12 cellular contexts compared by ENCODE assay signal in the genomic region with DNA sequence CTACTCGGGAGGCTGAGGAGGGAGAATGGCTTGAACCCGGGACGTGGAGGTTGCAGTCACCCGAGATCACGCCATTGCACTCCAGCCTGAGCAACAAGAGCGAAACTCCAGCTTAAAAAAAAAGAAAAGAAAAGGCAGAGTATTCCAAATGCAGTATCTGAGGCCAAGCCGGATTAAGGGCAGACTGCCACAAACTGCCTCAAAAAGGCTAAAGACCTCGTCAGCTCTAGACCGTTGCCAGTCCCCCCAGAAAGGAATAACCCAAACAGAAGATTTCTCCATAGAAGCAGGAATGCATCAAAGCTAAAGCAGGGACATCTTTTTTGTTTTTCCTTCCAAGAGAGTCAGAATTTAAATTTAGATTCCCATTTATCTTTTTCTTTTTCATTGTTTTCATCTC.
A peak's percentile ranks its signal among the peaks of the same experiment; 100 is the strongest.
DNase-seq lines count a peak whose midpoint lies in the region; ATAC-seq and TF ChIP-seq lines count a peak whose summit lies in the region.
"Had no signal": no experiment of that assay in that cellular context is flagged by ENCODE, and none has a peak within 500 bp of the region (broad histone marks: within the 10 kb centered on the region; RNA-seq: fewer than 3 reads in every experiment).

No MANE protein-coding gene starts in this region.

- H3K27ac ChIP-seq in colonic mucosa (peak overlapping the region; percentile 48), right lobe of liver (peak overlapping the region in 2 of 3 donors; percentile 59 to 71), gastrocnemius medialis (peak overlapping the region in 1 of 4 donors; percentile 53)
- H3K27ac ChIP-seq in CD8-positive, alpha-beta T cell (ENCODE audit: low read depth, low read length) = no peak overlapping the region
- H3K27ac ChIP-seq: BLaER1 treated with 17β-estradiol and CSF1 and Interleukin-3, amounts not matched to agents 10 nM and 100 nM; VCaP had no signal

- no peaks in the 10 kb centered on the region for H3K36me3 ChIP-seq in colonic mucosa
- H3K36me3 ChIP-seq in right lobe of liver = no peaks in the 10 kb centered on the region
- no peaks in the 10 kb centered on the region for H3K36me3 ChIP-seq in gastrocnemius medialis
- H3K36me3 ChIP-seq in CD8-positive, alpha-beta T cell (ENCODE audit: insufficient read depth, low read length) = no peaks in the 10 kb centered on the region
- H3K36me3 ChIP-seq: BLaER1 treated with 17β-estradiol and CSF1 and Interleukin-3, amounts not matched to agents 10 nM and 100 nM had no signal

- H3K27ac Mint-ChIP-seq in immature natural killer cell = no peak overlapping the region
- H3K27ac Mint-ChIP-seq in CD8-positive, alpha-beta T cell = no peak overlapping the region

- no peaks in the 10 kb centered on the region for H3K36me3 Mint-ChIP-seq in immature natural killer cell
- no peaks in the 10 kb centered on the region for H3K36me3 Mint-ChIP-seq in CD8-positive, alpha-beta T cell

- H3K9me3 ChIP-seq in colonic mucosa = no peaks in the 10 kb centered on the region
- H3K9me3 ChIP-seq in right lobe of liver = no peaks in the 10 kb centered on the region
- no peaks in the 10 kb centered on the region for H3K9me3 ChIP-seq in gastrocnemius medialis
- H3K9me3 ChIP-seq in CD8-positive, alpha-beta T cell (ENCODE audit: low read length) = no peaks in the 10 kb centered on the region
- H3K9me3 ChIP-seq: BLaER1 treated with 17β-estradiol and CSF1 and Interleukin-3, amounts not matched to agents 10 nM and 100 nM had no signal

- H3K4me1 ChIP-seq in colonic mucosa (no peaks in the 10 kb centered on the region), right lobe of liver (peaks cover 0 to 11% (median 3%) of the 10 kb centered on the region in 4 donors), gastrocnemius medialis (peaks cover 19 to 29% of the 10 kb centered on the region in 2 donors)
- no peaks in the 10 kb centered on the region for H3K4me1 ChIP-seq in CD8-positive, alpha-beta T cell (ENCODE audit: insufficient read depth, low read length)
- H3K4me1 ChIP-seq: BLaER1 treated with 17β-estradiol and CSF1 and Interleukin-3, amounts not matched to agents 10 nM and 100 nM had no signal

- H3K4me3 Mint-ChIP-seq in immature natural killer cell = no peak overlapping the region
- no peak overlapping the region for H3K4me3 Mint-ChIP-seq in CD8-positive, alpha-beta T cell

- no peaks in the 10 kb centered on the region for H3K9me3 Mint-ChIP-seq in immature natural killer cell
- H3K9me3 Mint-ChIP-seq in CD8-positive, alpha-beta T cell = no peaks in the 10 kb centered on the region

- 20% methylated on average over 9 of the region's 9 CpGs for WGBS in right lobe of liver (ENCODE audit: insufficient coverage, low coverage, low lambda C conversion rate, missing lambda C conversion rate)

- H3K27me3 ChIP-seq in colonic mucosa (no peaks in the 10 kb centered on the region), right lobe of liver (no peaks in the 10 kb centered on the region), gastrocnemius medialis (no peaks in the 10 kb centered on the region)
- H3K27me3 ChIP-seq in CD8-positive, alpha-beta T cell (ENCODE audit: insufficient read depth, low read length) = no peaks in the 10 kb centered on the region
- H3K27me3 ChIP-seq: BLaER1 treated with 17β-estradiol and CSF1 and Interleukin-3, amounts not matched to agents 10 nM and 100 nM had no signal

- CTCF ChIA-PET in CD8-positive, alpha-beta T cell (lab: Charles Lee) = no interaction called here

- TF ChIP-seq CTCF in colonic mucosa (IDR thresholded peaks at IDR 0.05) (no peak), right lobe of liver (IDR thresholded peaks at IDR 0.05) (no peak), gastrocnemius medialis (IDR thresholded peaks at IDR 0.05 in 4 of 5, conservative IDR thresholded peaks at IDR 0.05 in 1 of 5) (no peak)
- TF ChIP-seq CTCF in CD8-positive, alpha-beta T cell (IDR thresholded peaks at IDR 0.05) = no peak

- H3K4me3 ChIP-seq in colonic mucosa (no peak overlapping the region), right lobe of liver (peak overlapping the region in 2 of 3 donors; percentile 6 to 27), gastrocnemius medialis (no peak overlapping the region)
- no peak overlapping the region for H3K4me3 ChIP-seq in CD8-positive, alpha-beta T cell (ENCODE audit: low read depth, low read length)
- H3K4me3 ChIP-seq: BLaER1 treated with 17β-estradiol and CSF1 and Interleukin-3, amounts not matched to agents 10 nM and 100 nM had no signal

- H3K27me3 Mint-ChIP-seq in immature natural killer cell (ENCODE audit: low read depth in 3 of 3) = peaks cover 0 to 1% (median 0%) of the 10 kb centered on the region in 3 donors
- H3K27me3 Mint-ChIP-seq in CD8-positive, alpha-beta T cell (ENCODE audit: low read depth) = no peaks in the 10 kb centered on the region

- TF ChIP-seq POLR2A in right lobe of liver (IDR thresholded peaks at IDR 0.05) = no peak
- no peak for TF ChIP-seq POLR2A in gastrocnemius medialis (IDR thresholded peaks at IDR 0.05)

- peak; percentile 21 for DNase-seq in G401 (ENCODE audit: low spot score)
- peak; percentile 56 for DNase-seq in colonic mucosa
- peak in 2 of 3 donors; percentile 68 to 82 for DNase-seq in right lobe of liver
- DNase-seq in gastrocnemius medialis = peak; percentile 22 to 56
- no peak for DNase-seq in immature natural killer cell
- DNase-seq in cerebellum (ENCODE audit: low spot score) = no peak
- no peak for DNase-seq in CD8-positive, alpha-beta T cell
- no peak for DNase-seq in DMS 273 treated with DMSO at 0.1 percent for 48 hours (lab: John Stamatoyannopoulos, UW)
- DNase-seq: cortex of kidney, NCI-H2227 treated with DMSO at 0.1 percent for 48 hours had no signal

- ATAC-seq in right lobe of liver (peak; percentile 57 to 83 (median 79)), gastrocnemius medialis (peak; percentile 42 to 57)
- no peak for ATAC-seq in CD8-positive, alpha-beta T cell

- H3K4me1 Mint-ChIP-seq in immature natural killer cell = no peaks in the 10 kb centered on the region
- no peaks in the 10 kb centered on the region for H3K4me1 Mint-ChIP-seq in CD8-positive, alpha-beta T cell (ENCODE audit: low read depth)

- intact Hi-C loops in colonic mucosa (cut with DNase I) (no loop called here), right lobe of liver (cut with DNase I) (no loop called here), gastrocnemius medialis (cut with DNase I; ENCODE audit: low total_unique reads) (no loop called here)
- intact Hi-C loops in CD8-positive, alpha-beta T cell (cut with DNase I, micrococcal nuclease) = no loop called here

- in situ Hi-C loops in G401 (cut with HindIII; ENCODE audit: low sequenced_read_pairs) = no loop called here
- in situ Hi-C loops in gastrocnemius medialis (cut with MboI; ENCODE audit: low sequenced_read_pairs in 4 of 4) = loop anchor here in 1 of 4 donors (25.0 kb wide), 1 partner anchor 90 kb away; no protein-coding TSS in a partner anchor

- POLR2A ChIA-PET in CD8-positive, alpha-beta T cell (lab: Charles Lee) = no interaction called here

- no peak overlapping the region for H3K9ac ChIP-seq in colonic mucosa (ENCODE audit: low read depth in 2 of 2, low read length in 2 of 2)
- H3K9ac ChIP-seq: BLaER1 treated with 17β-estradiol and CSF1 and Interleukin-3, amounts not matched to agents 10 nM and 100 nM had no signal

Comparison
In these comparisons a context has a peak if more than half of its experiments do, and no peak if none do; other contexts are left out.
1. DNase-seq: peak in G401 (single experiment), colonic mucosa (single experiment), right lobe of liver (2 of 3) and gastrocnemius medialis (2 of 2); none in immature natural killer cell (0 of 3), cerebellum (single experiment), CD8-positive, alpha-beta T cell (0 of 7) and DMS 273 treated with DMSO at 0.1 percent for 48 hours (single experiment).
2. H3K4me3 ChIP-seq: peak in right lobe of liver (2 of 3); none in colonic mucosa (single experiment), gastrocnemius medialis (0 of 4) and CD8-positive, alpha-beta T cell (single experiment).